In genomic region chr5:169139381-169140125, GRCh38 we compare ENCODE assay signal across 21 cellular contexts.
A peak's percentile ranks its signal among the peaks of the same experiment; 100 is the strongest.
DNase-seq lines count a peak whose midpoint lies in the region; ATAC-seq, FAIRE-seq and TF ChIP-seq lines count a peak whose summit lies in the region.
"Had no signal": no experiment of that assay in that cellular context is flagged by ENCODE, and none has a peak within 500 bp of the region (broad histone marks: within the 10 kb centered on the region; RNA-seq: fewer than 3 reads in every experiment).

No MANE protein-coding gene starts in this region.

- FAIRE-seq in astrocyte (lab: Jason Lieb, UNC), result no peak
- FAIRE-seq: H54 had no signal

- TF ChIP-seq CTCF in astrocyte (IDR thresholded peaks at IDR 0.05; ENCODE audit: insufficient read depth, low read depth, low read length), result no peak
- TF ChIP-seq CTCF in testis (IDR thresholded peaks at IDR 0.05), result no peak

- no peaks in the 10 kb centered on the region for H3K27me3 ChIP-seq in astrocyte (ENCODE audit: insufficient read depth, low read length)
- H3K27me3 ChIP-seq in testis, result no peaks in the 10 kb centered on the region
- H3K27me3 ChIP-seq: BLaER1, cardiac muscle cell, neutrophil, right lobe of liver had no signal

- TF ChIP-seq RAD21 in Ishikawa (IDR thresholded peaks at IDR 0.05; ENCODE audit: low read depth), result no peak

- H3K4me1 ChIP-seq in astrocyte (ENCODE audit: insufficient read depth, low read length) (no peaks in the 10 kb centered on the region), testis (peaks cover 10% of the 10 kb centered on the region)
- H3K4me1 ChIP-seq: BLaER1, right lobe of liver had no signal

- H3K9me3 ChIP-seq in astrocyte (ENCODE audit: insufficient read depth, low read depth, low read length), result no peaks in the 10 kb centered on the region
- H3K9me3 ChIP-seq in testis, result no peaks in the 10 kb centered on the region
- H3K9me3 ChIP-seq: BLaER1, neutrophil, right lobe of liver had no signal

- no peaks in the 10 kb centered on the region for H3K9me3 Mint-ChIP-seq in astrocyte (ENCODE audit: unreplicated experiment)
- no peaks in the 10 kb centered on the region for H3K9me3 Mint-ChIP-seq in activated T-helper 2 cell treated with anti-CD3 and anti-CD28 coated beads, Interferon-gamma antibody, Interleukin-2, Interleukin-4, amounts not matched to agents 10 μg/mL and 5 μg/mL and 100 μg/mL, durations not matched to agents 14 hours and 24 hours and 36 hours

- peaks cover 5% of the 10 kb centered on the region for H3K36me3 Mint-ChIP-seq in astrocyte (ENCODE audit: low read depth, unreplicated experiment)
- no peaks in the 10 kb centered on the region for H3K36me3 Mint-ChIP-seq in activated T-helper 2 cell treated with anti-CD3 and anti-CD28 coated beads, Interferon-gamma antibody, Interleukin-2, Interleukin-4, amounts not matched to agents 10 μg/mL and 5 μg/mL and 100 μg/mL, durations not matched to agents 14 hours and 24 hours and 36 hours (ENCODE audit: low read depth)
- H3K36me3 Mint-ChIP-seq: activated naive CD8-positive, alpha-beta T cell had no signal

- H2AFZ ChIP-seq in astrocyte (ENCODE audit: low read depth, low read length), result no peak overlapping the region

- no peaks in the 10 kb centered on the region for H3K36me3 ChIP-seq in astrocyte (ENCODE audit: insufficient read depth, low read length)
- H3K36me3 ChIP-seq in testis (ENCODE audit: low read depth, missing control alignments), result no peaks in the 10 kb centered on the region
- H3K36me3 ChIP-seq: BLaER1, cardiac muscle cell, neutrophil, right lobe of liver had no signal

- intact Hi-C loops in left colon (cut with DNase I, micrococcal nuclease) (no loop called here), testis (cut with DNase I; ENCODE audit: low total_unique reads) (no loop called here)
- intact Hi-C loops in activated T-helper 2 cell treated with anti-CD3 and anti-CD28 coated beads, Interferon-gamma antibody, Interleukin-2, Interleukin-4, amounts not matched to agents 10 μg/mL and 5 μg/mL and 100 μg/mL, durations not matched to agents 14 hours and 24 hours and 36 hours (cut with micrococcal nuclease), result no loop called here

- TF ChIP-seq EP300 in Ishikawa (IDR thresholded peaks at IDR 0.05; ENCODE audit: borderline replicate concordance), result no peak

- H3K4me2 ChIP-seq in astrocyte (ENCODE audit: low read length), result no peak overlapping the region
- H3K4me2 ChIP-seq: BLaER1 had no signal

- H3K9ac ChIP-seq in astrocyte (ENCODE audit: low read length), result no peak overlapping the region
- H3K9ac ChIP-seq: BLaER1 had no signal

- no peak overlapping the region for H3K4me3 Mint-ChIP-seq in astrocyte (ENCODE audit: unreplicated experiment)
- H3K4me3 Mint-ChIP-seq in activated T-helper 2 cell treated with anti-CD3 and anti-CD28 coated beads, Interferon-gamma antibody, Interleukin-2, Interleukin-4, amounts not matched to agents 10 μg/mL and 5 μg/mL and 100 μg/mL, durations not matched to agents 14 hours and 24 hours and 36 hours (ENCODE audit: low read depth), result no peak overlapping the region
- H3K4me3 Mint-ChIP-seq: activated naive CD8-positive, alpha-beta T cell had no signal

- DNase-seq in astrocyte (ENCODE audit: low read depth) (peak; percentile 45), left colon (peak; percentile 54 to 83), testis (peak; percentile 30), NCI-H1105 treated with DMSO at 0.1 percent for 48 hours (lab: John Stamatoyannopoulos, UW) (no peak), SK-N-DZ (ENCODE audit: low spot score) (no peak), iPS-NIHi7 (ENCODE audit: extremely low spot score) (no peak)
- DNase-seq in activated T-helper 2 cell treated with anti-CD3 and anti-CD28 coated beads, Interferon-gamma antibody, Interleukin-2, Interleukin-4, amounts not matched to agents 10 μg/mL and 5 μg/mL and 100 μg/mL, durations not matched to agents 14 hours and 24 hours and 36 hours (ENCODE audit: low spot score), result no peak
- DNase-seq: activated CD4-positive, alpha-beta T cell treated with anti-CD3 and anti-CD28 coated beads, Interleukin-2, amount 50 U/mL, for 1 hour; effector memory CD4-positive, alpha-beta T cell; Kasumi-1; mesendoderm; NCI-H1694; NCI-H446 treated with DMSO at 0.1 percent for 48 hours; stimulated activated CD4-positive, alpha-beta T cell treated with anti-CD3 and anti-CD28 coated beads, Interleukin-2, amount 100 ng/mL, for 48 hours had no signal

- H3K27me3 Mint-ChIP-seq in astrocyte (ENCODE audit: low read depth, unreplicated experiment), result no peaks in the 10 kb centered on the region
- no peaks in the 10 kb centered on the region for H3K27me3 Mint-ChIP-seq in activated T-helper 2 cell treated with anti-CD3 and anti-CD28 coated beads, Interferon-gamma antibody, Interleukin-2, Interleukin-4, amounts not matched to agents 10 μg/mL and 5 μg/mL and 100 μg/mL, durations not matched to agents 14 hours and 24 hours and 36 hours (ENCODE audit: low read depth)

- H3K27ac ChIP-seq in astrocyte (ENCODE audit: low read depth, low read length), result no peak overlapping the region
- no peak overlapping the region for H3K27ac ChIP-seq in testis
- H3K27ac ChIP-seq: BLaER1, cardiac muscle cell, neutrophil, right lobe of liver had no signal

- no peaks in the 10 kb centered on the region for H3K79me2 ChIP-seq in astrocyte (ENCODE audit: insufficient read depth, low read length)

- TF ChIP-seq POLR2A in testis (IDR thresholded peaks at IDR 0.05), result no peak

- no peak overlapping the region for H3K4me3 ChIP-seq in astrocyte (ENCODE audit: insufficient read depth, low read depth, low read length)
- no peak overlapping the region for H3K4me3 ChIP-seq in testis
- H3K4me3 ChIP-seq: BLaER1, cardiac muscle cell, right lobe of liver had no signal

- WGBS in testis, 2 donors, result 44% methylated on average over 7 of the region's 7 CpGs

- H4K20me1 ChIP-seq in astrocyte (ENCODE audit: insufficient read depth, low read length), result no peaks in the 10 kb centered on the region
- H4K20me1 ChIP-seq: BLaER1 had no signal

- no peak overlapping the region for H3K27ac Mint-ChIP-seq in astrocyte (ENCODE audit: unreplicated experiment)
- H3K27ac Mint-ChIP-seq in activated T-helper 2 cell treated with anti-CD3 and anti-CD28 coated beads, Interferon-gamma antibody, Interleukin-2, Interleukin-4, amounts not matched to agents 10 μg/mL and 5 μg/mL and 100 μg/mL, durations not matched to agents 14 hours and 24 hours and 36 hours, result no peak overlapping the region
- H3K27ac Mint-ChIP-seq: activated naive CD8-positive, alpha-beta T cell had no signal

- peak; percentile 70 for ATAC-seq in left colon

- H3K4me1 Mint-ChIP-seq in astrocyte (ENCODE audit: low read depth, unreplicated experiment), result no peaks in the 10 kb centered on the region
- H3K4me1 Mint-ChIP-seq in activated T-helper 2 cell treated with anti-CD3 and anti-CD28 coated beads, Interferon-gamma antibody, Interleukin-2, Interleukin-4, amounts not matched to agents 10 μg/mL and 5 μg/mL and 100 μg/mL, durations not matched to agents 14 hours and 24 hours and 36 hours (ENCODE audit: low read depth), result no peaks in the 10 kb centered on the region

TF ChIP-seq in Ishikawa, 13 proteins besides CTCF, POLR2A, EP300 and RAD21:
- TF ChIP-seq TEAD4 (IDR thresholded peaks at IDR 0.05) (no peak), FOXM1 (IDR thresholded peaks at IDR 0.05; ENCODE audit: borderline replicate concordance, low read depth) (no peak), NFIC (IDR thresholded peaks at IDR 0.05) (peak; percentile 39; the same call in 1 of the 2 replicates)

Comparison
In these comparisons a context has a peak if more than half of its experiments do, and no peak if none do; other contexts are left out.
1. DNase-seq: peak in astrocyte (single experiment), left colon (2 of 2) and testis (single experiment); none in NCI-H1105 treated with DMSO at 0.1 percent for 48 hours (single experiment), SK-N-DZ (single experiment), activated T-helper 2 cell treated with anti-CD3 and anti-CD28 coated beads, Interferon-gamma antibody, Interleukin-2, Interleukin-4, amounts not matched to agents 10 μg/mL and 5 μg/mL and 100 μg/mL, durations not matched to agents 14 hours and 24 hours and 36 hours (single experiment) and iPS-NIHi7 (single experiment).